Comparison of ENCODE assay signal across 13 cellular contexts in genomic region chr6:122422614-122423267, GRCh38. TPM values are rescaled to one million over a fixed set of nuclear protein-coding genes. Genes with fewer than 3 reads are reported as not detected.
A peak's percentile ranks its signal among the peaks of the same experiment; 100 is the strongest.
DNase-seq lines count a peak whose midpoint lies in the region; ATAC-seq and TF ChIP-seq lines count a peak whose summit lies in the region.
"Had no signal": no experiment of that assay in that cellular context is flagged by ENCODE, and none has a peak within 500 bp of the region (broad histone marks: within the 10 kb centered on the region; RNA-seq: fewer than 3 reads in every experiment).

No MANE protein-coding gene starts in this region.

- H3K9me3 ChIP-seq in stomach: no peaks in the 10 kb centered on the region

- WGBS in stomach, 5 donors: 69 to 94% (median 84%) methylated on average over 1 of the region's 1 CpG

- TF ChIP-seq EP300 in stomach (IDR thresholded peaks at IDR 0.05): no peak

- peaks cover 8 to 85% (median 68%) of the 10 kb centered on the region in 4 donors for H3K36me3 ChIP-seq in stomach

- intact Hi-C loops in stomach (cut with DNase I; ENCODE audit: low total_unique reads): no loop called here

- peaks cover 43% of the 10 kb centered on the region for H3K36me3 Mint-ChIP-seq in activated naive CD8-positive, alpha-beta T cell treated with anti-CD3 and anti-CD28 coated beads, Interleukin-2, amount 50 U/mL, for 24 hours (ENCODE audit: low read depth)

- peaks cover 7% of the 10 kb centered on the region for H3K4me1 Mint-ChIP-seq in activated naive CD8-positive, alpha-beta T cell treated with anti-CD3 and anti-CD28 coated beads, Interleukin-2, amount 50 U/mL, for 24 hours

- H3K27ac ChIP-seq in stomach: no peak overlapping the region

- no peaks in the 10 kb centered on the region for H3K4me1 ChIP-seq in stomach

- H3K4me3 Mint-ChIP-seq in activated naive CD8-positive, alpha-beta T cell treated with anti-CD3 and anti-CD28 coated beads, Interleukin-2, amount 50 U/mL, for 24 hours: no peak overlapping the region
- H3K4me3 Mint-ChIP-seq: CD4-positive, alpha-beta T cell; type B pancreatic cell had no signal

- no peak for TF ChIP-seq CTCF in stomach (IDR thresholded peaks at IDR 0.05)

- H3K4me3 ChIP-seq in stomach: no peak overlapping the region

- no peaks in the 10 kb centered on the region for H3K27me3 ChIP-seq in stomach

- DNase-seq in activated naive CD8-positive, alpha-beta T cell treated with anti-CD3 and anti-CD28 coated beads, Interleukin-2, amount 50 U/mL, for 24 hours: no peak
- no peak for DNase-seq in DMS153 (lab: John Stamatoyannopoulos, UW)
- no peak for DNase-seq in stomach
- no peak for DNase-seq in hypothalamus (lab: John Stamatoyannopoulos, UW)
- DNase-seq: activated naive CD4-positive, alpha-beta T cell; CD4-positive, alpha-beta T cell; MM.1S; NCI-H524 treated with DMSO at 0.1 percent for 48 hours had no signal

- ATAC-seq in GM18867 (IDR thresholded peaks at IDR 0.05; ENCODE audit: unreplicated experiment): peak; percentile 82
- peak; percentile 82 for ATAC-seq in GM21447 (IDR thresholded peaks at IDR 0.05; ENCODE audit: unreplicated experiment)
- ATAC-seq in HG03025 (IDR thresholded peaks at IDR 0.05; ENCODE audit: low FRiP score, unreplicated experiment): peak; percentile 85
- peak; percentile 49 for ATAC-seq in activated naive CD8-positive, alpha-beta T cell treated with anti-CD3 and anti-CD28 coated beads, Interleukin-2, amount 50 U/mL, for 24 hours
- ATAC-seq: activated CD4-positive, CD25-positive, alpha-beta regulatory T cell treated with anti-CD3 and anti-CD28 coated beads, Interleukin-2, amount 50 U/mL, for 24 hours had no signal

- H3K27me3 Mint-ChIP-seq in activated naive CD8-positive, alpha-beta T cell treated with anti-CD3 and anti-CD28 coated beads, Interleukin-2, amount 50 U/mL, for 24 hours: no peaks in the 10 kb centered on the region
- H3K27me3 Mint-ChIP-seq: CD4-positive, alpha-beta T cell; type B pancreatic cell had no signal

- no peak for TF ChIP-seq POLR2A in stomach (IDR thresholded peaks at IDR 0.05)

- H3K27ac Mint-ChIP-seq in activated naive CD8-positive, alpha-beta T cell treated with anti-CD3 and anti-CD28 coated beads, Interleukin-2, amount 50 U/mL, for 24 hours: no peak overlapping the region
- H3K27ac Mint-ChIP-seq: CD4-positive, alpha-beta T cell; type B pancreatic cell had no signal

- H3K9me3 Mint-ChIP-seq in activated naive CD8-positive, alpha-beta T cell treated with anti-CD3 and anti-CD28 coated beads, Interleukin-2, amount 50 U/mL, for 24 hours: no peaks in the 10 kb centered on the region
- H3K9me3 Mint-ChIP-seq: CD4-positive, alpha-beta T cell; type B pancreatic cell had no signal

RNA-seq across cellular contexts. Expression of gene HSF2, which starts 23.3 kb away (rescaled TPM):
- 10 to 100 TPM in 4 of 5 donors, 1 to 10 TPM in 1; 3.2 to 45.1 (median 20.4) TPM for total RNA-seq in stomach
- 1 to 10 TPM; 5.6 to 8.9 (median 7.8) TPM for polyA plus RNA-seq in stomach

RNA-seq across cellular contexts. Expression of gene SERINC1, which starts 48.9 kb away (rescaled TPM):
- 100 to 1,000 TPM in 1 of 5 donors, 10 to 100 TPM in 4; 30.1 to 328 (median 82.3) TPM for total RNA-seq in stomach
- polyA plus RNA-seq in stomach: 10 to 100 TPM; 46.6 to 59.9 (median 51.3) TPM
